8 cellular contexts compared by ENCODE assay signal in genomic region chr12:118330421-118331018, GRCh38. TPM values are rescaled to one million over a fixed set of nuclear protein-coding genes. Genes with fewer than 3 reads are reported as not detected.
DNase-seq lines count a peak whose midpoint lies in the region; ATAC-seq, FAIRE-seq and TF ChIP-seq lines count a peak whose summit lies in the region.

No MANE protein-coding gene starts in this region.

- no peak for TF ChIP-seq POLR2A in sigmoid colon (IDR thresholded peaks at IDR 0.05)

- H3K9me3 ChIP-seq in sigmoid colon (no peaks in the 10 kb centered on the region), tibial artery (no peaks in the 10 kb centered on the region)

- FAIRE-seq in HTR-8/SVneo (lab: Jason Lieb, UNC) = no peak

- intact Hi-C loops in sigmoid colon (cut with DNase I) (no loop called here), tibial artery (cut with DNase I; ENCODE audit: low total_unique reads) (no loop called here)

- H3K27me3 ChIP-seq in sigmoid colon (no peaks in the 10 kb centered on the region), tibial artery (no peaks in the 10 kb centered on the region)

- TF ChIP-seq CTCF in AG04449 (IDR thresholded peaks at IDR 0.05; ENCODE audit: insufficient read depth, low read length, missing control alignments) = no peak
- no peak for TF ChIP-seq CTCF in sigmoid colon (IDR thresholded peaks at IDR 0.05)
- no peak for TF ChIP-seq CTCF in tibial artery (IDR thresholded peaks at IDR 0.05)

- WGBS in sigmoid colon, 2 donors = 13 to 20% methylated on average over 3 of the region's 3 CpGs

- peak; percentile 88 for ATAC-seq in GM19351 (IDR thresholded peaks at IDR 0.05; ENCODE audit: unreplicated experiment)
- ATAC-seq in central memory CD8-positive, alpha-beta T cell (replicated peaks; ENCODE audit: extremely low read depth, poor library complexity, severe bottlenecking) = no peak
- no peak for ATAC-seq in stimulated activated effector memory CD8-positive, alpha-beta T cell treated with anti-CD3 and anti-CD28 coated beads, Interleukin-12 subunit alpha, Interleukin-12 subunit beta, amount 100 ng/mL, for 72 hours

- H3K4me1 ChIP-seq in sigmoid colon (peaks cover 0 to 9% (median 3%) of the 10 kb centered on the region in 4 donors), tibial artery (peaks cover 0 to 15% (median 3%) of the 10 kb centered on the region in 4 donors)

- no peaks in the 10 kb centered on the region for H3K9me3 Mint-ChIP-seq in central memory CD8-positive, alpha-beta T cell
- no peaks in the 10 kb centered on the region for H3K9me3 Mint-ChIP-seq in stimulated activated effector memory CD8-positive, alpha-beta T cell treated with anti-CD3 and anti-CD28 coated beads, Interleukin-12 subunit alpha, Interleukin-12 subunit beta, amount 100 ng/mL, for 72 hours

- H3K27ac Mint-ChIP-seq in central memory CD8-positive, alpha-beta T cell (ENCODE audit: low read depth) = peak overlapping the region; percentile 90
- peak overlapping the region; percentile 11 for H3K27ac Mint-ChIP-seq in stimulated activated effector memory CD8-positive, alpha-beta T cell treated with anti-CD3 and anti-CD28 coated beads, Interleukin-12 subunit alpha, Interleukin-12 subunit beta, amount 100 ng/mL, for 72 hours

- CTCF ChIA-PET in AG04449 (lab: Yijun Ruan, JAX) = no interaction called here

- H3K27me3 Mint-ChIP-seq in central memory CD8-positive, alpha-beta T cell = no peaks in the 10 kb centered on the region

- H3K36me3 ChIP-seq in sigmoid colon (no peaks in the 10 kb centered on the region), tibial artery (no peaks in the 10 kb centered on the region)

- H3K4me3 Mint-ChIP-seq in central memory CD8-positive, alpha-beta T cell = peak overlapping the region; percentile 13
- peak overlapping the region; percentile 1 for H3K4me3 Mint-ChIP-seq in stimulated activated effector memory CD8-positive, alpha-beta T cell treated with anti-CD3 and anti-CD28 coated beads, Interleukin-12 subunit alpha, Interleukin-12 subunit beta, amount 100 ng/mL, for 72 hours

- peak; percentile 40 for DNase-seq in AG04449 (ENCODE audit: low read depth, low spot score)
- DNase-seq in HTR-8/SVneo (ENCODE audit: insufficient read length, low spot score) = peak; percentile 5
- no peak for DNase-seq in central memory CD8-positive, alpha-beta T cell (ENCODE audit: low spot score in 2 of 2)
- DNase-seq in stimulated activated effector memory CD8-positive, alpha-beta T cell treated with anti-CD3 and anti-CD28 coated beads, Interleukin-12 subunit alpha, Interleukin-12 subunit beta, amount 100 ng/mL, for 72 hours (ENCODE audit: low spot score in 2 of 2) = no peak
- DNase-seq in NCI-H510A treated with DMSO at 0.1 percent for 48 hours (lab: John Stamatoyannopoulos, UW) = no peak
- DNase-seq in sigmoid colon = no peak
- DNase-seq in tibial artery = no peak

- no peak overlapping the region for H3K27ac ChIP-seq in sigmoid colon
- H3K27ac ChIP-seq in tibial artery = no peak overlapping the region

- H3K36me3 Mint-ChIP-seq in central memory CD8-positive, alpha-beta T cell (ENCODE audit: insufficient read depth) = peaks cover 15% of the 10 kb centered on the region
- peaks cover 13% of the 10 kb centered on the region for H3K36me3 Mint-ChIP-seq in stimulated activated effector memory CD8-positive, alpha-beta T cell treated with anti-CD3 and anti-CD28 coated beads, Interleukin-12 subunit alpha, Interleukin-12 subunit beta, amount 100 ng/mL, for 72 hours

- H3K4me3 ChIP-seq in AG04449 (ENCODE audit: low read depth, low read length) (no peak overlapping the region), sigmoid colon (no peak overlapping the region), tibial artery (no peak overlapping the region)

- TF ChIP-seq EP300 in sigmoid colon (IDR thresholded peaks at IDR 0.05) = no peak

- peaks cover 34% of the 10 kb centered on the region for H3K4me1 Mint-ChIP-seq in central memory CD8-positive, alpha-beta T cell
- peaks cover 28% of the 10 kb centered on the region for H3K4me1 Mint-ChIP-seq in stimulated activated effector memory CD8-positive, alpha-beta T cell treated with anti-CD3 and anti-CD28 coated beads, Interleukin-12 subunit alpha, Interleukin-12 subunit beta, amount 100 ng/mL, for 72 hours

- POLR2A ChIA-PET in AG04449 (lab: Yijun Ruan, JAX) = interaction anchor here (0.5 kb wide), 1 partner anchor 1256 kb away, joined by 4 read pairs; no protein-coding TSS in a partner anchor

RNA-seq across cellular contexts. Expression of gene TAOK3, which starts 42.2 kb away (rescaled TPM):
- 10 to 100 TPM; 18.9 to 66.2 (median 31.6) TPM for total RNA-seq in sigmoid colon
- polyA plus RNA-seq in sigmoid colon = 10 to 100 TPM; 23.4 to 31.0 (median 29.4) TPM

RNA-seq across cellular contexts. Expression of gene SUDS3, which starts 45.8 kb away (rescaled TPM):
- 10 to 100 TPM; 54.2 to 80.3 (median 69.0) TPM for total RNA-seq in sigmoid colon
- 10 to 100 TPM; 15.6 to 22.9 (median 21.0) TPM for polyA plus RNA-seq in sigmoid colon

Comparison
In these comparisons a context has a peak if more than half of its experiments do, and no peak if none do; other contexts are left out.
1. DNase-seq: peak in AG04449 (single experiment) and HTR-8/SVneo (single experiment); none in central memory CD8-positive, alpha-beta T cell (0 of 2), stimulated activated effector memory CD8-positive, alpha-beta T cell treated with anti-CD3 and anti-CD28 coated beads, Interleukin-12 subunit alpha, Interleukin-12 subunit beta, amount 100 ng/mL, for 72 hours (0 of 2), NCI-H510A treated with DMSO at 0.1 percent for 48 hours (single experiment), sigmoid colon (single experiment) and tibial artery (0 of 2).